Comparison of ENCODE assay signal across 35 cellular contexts in genomic region chr3:6753536-6753935, GRCh38.
"Had no signal": no experiment of that assay in that cellular context is flagged by ENCODE, and none has a peak within 500 bp of the region (broad histone marks: within the 10 kb centered on the region; RNA-seq: fewer than 3 reads in every experiment).

No MANE protein-coding gene starts in this region.

- H3K27me3 ChIP-seq: ascending aorta, cardiac muscle cell, esophagus squamous epithelium, gastroesophageal sphincter had no signal

- H3K9me3 Mint-ChIP-seq: activated naive CD8-positive, alpha-beta T cell treated with anti-CD3 and anti-CD28 coated beads, Interleukin-2, amount 10 ng/mL, durations not matched to agents 7 days and 5 days had no signal

- H3K36me3 Mint-ChIP-seq: activated CD4-positive, alpha-beta memory T cell treated with anti-CD3 and anti-CD28 coated beads for 36 hours; activated CD8-positive, alpha-beta memory T cell treated with anti-CD3 and anti-CD28 coated beads, Interleukin-2, amount 10 ng/mL, durations not matched to agents 7 days and 5 days; activated naive CD4-positive, alpha-beta T cell treated with anti-CD3 and anti-CD28 coated beads, Interleukin-2, amount 50 U/mL, for 24 hours; activated naive CD8-positive, alpha-beta T cell treated with anti-CD3 and anti-CD28 coated beads, Interleukin-2, amount 10 ng/mL, durations not matched to agents 7 days and 5 days; brain had no signal

- H3K4me3 ChIP-seq: ascending aorta, breast epithelium, cardiac muscle cell, esophagus squamous epithelium, gastroesophageal sphincter had no signal

- DNase-seq: activated B cell treated with CpG ODN at 0.5 μM for 24 hours; activated CD4-positive, alpha-beta memory T cell treated with anti-CD3 and anti-CD28 coated beads for 36 hours; activated CD4-positive, alpha-beta T cell treated with anti-CD3 and anti-CD28 coated beads for 36 hours; activated CD4-positive, alpha-beta T cell treated with anti-CD3 and anti-CD28 coated beads, Interleukin-2, amount 10 ng/mL, durations not matched to agents 24 days and 14 days; activated CD4-positive, CD25-positive, alpha-beta regulatory T cell treated with anti-CD3 and anti-CD28 coated beads, Interleukin-2, amount 50 U/mL, for 72 hours; activated CD8-positive, alpha-beta memory T cell treated with anti-CD3 and anti-CD28 coated beads, Interleukin-2, amount 10 ng/mL, durations not matched to agents 7 days and 5 days; activated CD8-positive, alpha-beta memory T cell treated with anti-CD3 and anti-CD28 coated beads, Interleukin-2, amount 50 U/mL, for 4 hours; activated CD8-positive, alpha-beta T cell treated with anti-CD3 and anti-CD28 coated beads, Interleukin-2, amount 10 ng/mL, durations not matched to agents 7 days and 5 days; activated effector memory CD4-positive, alpha-beta T cell treated with anti-CD3 and anti-CD28 coated beads, Interleukin-2, amount 50 U/mL, for 16 hours; activated naive CD4-positive, alpha-beta T cell treated with anti-CD3 and anti-CD28 coated beads for 36 hours; activated naive CD8-positive, alpha-beta T cell treated with anti-CD3 and anti-CD28 coated beads, Interleukin-2, amount 10 ng/mL, durations not matched to agents 7 days and 5 days; activated T-cell treated with anti-CD3 and anti-CD28 coated beads, Interleukin-2, amount 50 U/mL, for 1 hour; activated T-cell treated with anti-CD3 and anti-CD28 coated beads, Interleukin-2, amount 50 U/mL, for 48 hours; central memory CD4-positive, alpha-beta T cell; cerebellar nuclear complex; cortex of kidney; dermis blood vessel endothelial cell; effector CD4-positive, alpha-beta T cell; effector memory CD8-positive, alpha-beta T cell; erythroblast; esophagus squamous epithelium; foreskin melanocyte; T-helper 1 cell; T-helper 17 cell; T1000; WERI-Rb-1 had no signal

- H3K4me1 ChIP-seq: ascending aorta, breast epithelium, esophagus squamous epithelium, gastroesophageal sphincter had no signal

- H3K9me3 ChIP-seq: ascending aorta had no signal

- H3K27ac ChIP-seq: ascending aorta, breast epithelium, cardiac muscle cell, esophagus squamous epithelium, gastroesophageal sphincter, WERI-Rb-1 had no signal

- H3K36me3 ChIP-seq: ascending aorta, breast epithelium, cardiac muscle cell, esophagus squamous epithelium, gastroesophageal sphincter, WERI-Rb-1 had no signal

- ATAC-seq: activated CD4-positive, alpha-beta T cell treated with anti-CD3 and anti-CD28 coated beads for 36 hours; activated CD8-positive, alpha-beta memory T cell treated with anti-CD3 and anti-CD28 coated beads, Interleukin-2, amount 10 ng/mL, durations not matched to agents 7 days and 5 days; activated CD8-positive, alpha-beta T cell treated with anti-CD3 and anti-CD28 coated beads, Interleukin-2, amount 10 ng/mL, durations not matched to agents 7 days and 5 days; effector memory CD8-positive, alpha-beta T cell; gastroesophageal sphincter; T-helper 17 cell had no signal

- H3K27ac Mint-ChIP-seq: activated B cell treated with CpG ODN at 0.5 μM for 24 hours; activated CD4-positive, alpha-beta memory T cell treated with anti-CD3 and anti-CD28 coated beads for 36 hours; activated CD4-positive, alpha-beta T cell treated with anti-CD3 and anti-CD28 coated beads for 36 hours; activated CD4-positive, alpha-beta T cell treated with anti-CD3 and anti-CD28 coated beads, Interleukin-2, amount 10 ng/mL, durations not matched to agents 24 days and 14 days; activated CD8-positive, alpha-beta memory T cell treated with anti-CD3 and anti-CD28 coated beads, Interleukin-2, amount 10 ng/mL, durations not matched to agents 7 days and 5 days; activated CD8-positive, alpha-beta T cell treated with anti-CD3 and anti-CD28 coated beads, Interleukin-2, amount 10 ng/mL, durations not matched to agents 7 days and 5 days; activated naive CD4-positive, alpha-beta T cell treated with anti-CD3 and anti-CD28 coated beads for 36 hours; activated naive CD4-positive, alpha-beta T cell treated with anti-CD3 and anti-CD28 coated beads, Interleukin-2, amount 50 U/mL, for 24 hours; activated naive CD8-positive, alpha-beta T cell treated with anti-CD3 and anti-CD28 coated beads, Interleukin-2, amount 10 ng/mL, durations not matched to agents 7 days and 5 days; activated T-helper 1 cell treated with anti-CD3 and anti-CD28 coated beads, Interleukin-12 subunit alpha, Interleukin-12 subunit beta, Interleukin-2, Interleukin-4 antibody, amounts not matched to agents 30 ng/mL and 10 ng/mL and 1 ng/mL, durations not matched to agents 14 hours and 24 hours and 36 hours; activated T-helper 2 cell treated with anti-CD3 and anti-CD28 coated beads, Interferon-gamma antibody, Interleukin-2, Interleukin-4, amounts not matched to agents 10 μg/mL and 5 μg/mL and 100 μg/mL, durations not matched to agents 14 hours and 24 hours and 36 hours; brain; effector memory CD8-positive, alpha-beta T cell; T-helper 17 cell; T-helper 2 cell treated with Interferon-gamma antibody and Interleukin-4, amounts not matched to agents 5 μg/mL and 100 μg/mL, for 36 hours had no signal
